In genomic region chr18:75406491-75407445, GRCh38 we compare ENCODE assay signal across 1 cellular context.
TF ChIP-seq lines count a peak whose summit lies in the region.

No MANE protein-coding gene starts in this region.

TF ChIP-seq in A549, 52 proteins besides CTCF, POLR2A, EP300 and RAD21 (continued from another document):
- TF ChIP-seq REST (IDR thresholded peaks at IDR 0.05) (no peak), ESRRA (IDR thresholded peaks at IDR 0.05; ENCODE audit: borderline replicate concordance, low read length) (no peak), RCOR1 (IDR thresholded peaks at IDR 0.05; ENCODE audit: low read depth, low read length) (no peak), MAFK (IDR thresholded peaks at IDR 0.05; ENCODE audit: partially characterized antibody) (no peak), CBX2 (IDR thresholded peaks at IDR 0.05; ENCODE audit: borderline replicate concordance, low read depth) (no peak), HMGXB4 (CRISPR knock-in tag; IDR thresholded peaks at IDR 0.05; ENCODE audit: borderline replicate concordance) (no peak), HEYL (CRISPR knock-in tag; IDR thresholded peaks at IDR 0.05) (no peak), CHD2 (IDR thresholded peaks at IDR 0.05; ENCODE audit: low read length, partially characterized antibody) (no peak), PHF8 (IDR thresholded peaks at IDR 0.05; ENCODE audit: borderline replicate concordance, low read depth) (no peak), NPAS2 (CRISPR knock-in tag; IDR thresholded peaks at IDR 0.05; ENCODE audit: borderline replicate concordance) (no peak), FOSL2 (IDR thresholded peaks at IDR 0.05) (no peak), FOSL2 (CRISPR knock-in tag; IDR thresholded peaks at IDR 0.05) (no peak), ZC3H11A (IDR thresholded peaks at IDR 0.05) (no peak), ZSCAN20 (CRISPR knock-in tag; IDR thresholded peaks at IDR 0.05) (no peak), TFCP2L1 (CRISPR knock-in tag; IDR thresholded peaks at IDR 0.05) (no peak), HES2 (IDR thresholded peaks at IDR 0.05) (no peak)
- TF ChIP-seq, protein P1, sequence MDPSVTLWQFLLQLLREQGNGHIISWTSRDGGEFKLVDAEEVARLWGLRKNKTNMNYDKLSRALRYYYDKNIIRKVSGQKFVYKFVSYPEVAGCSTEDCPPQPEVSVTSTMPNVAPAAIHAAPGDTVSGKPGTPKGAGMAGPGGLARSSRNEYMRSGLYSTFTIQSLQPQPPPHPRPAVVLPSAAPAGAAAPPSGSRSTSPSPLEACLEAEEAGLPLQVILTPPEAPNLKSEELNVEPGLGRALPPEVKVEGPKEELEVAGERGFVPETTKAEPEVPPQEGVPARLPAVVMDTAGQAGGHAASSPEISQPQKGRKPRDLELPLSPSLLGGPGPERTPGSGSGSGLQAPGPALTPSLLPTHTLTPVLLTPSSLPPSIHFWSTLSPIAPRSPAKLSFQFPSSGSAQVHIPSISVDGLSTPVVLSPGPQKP (IDR thresholded peaks at IDR 0.05; ENCODE audit: low read depth, low read length): no peak
- TF ChIP-seq, protein P2, sequence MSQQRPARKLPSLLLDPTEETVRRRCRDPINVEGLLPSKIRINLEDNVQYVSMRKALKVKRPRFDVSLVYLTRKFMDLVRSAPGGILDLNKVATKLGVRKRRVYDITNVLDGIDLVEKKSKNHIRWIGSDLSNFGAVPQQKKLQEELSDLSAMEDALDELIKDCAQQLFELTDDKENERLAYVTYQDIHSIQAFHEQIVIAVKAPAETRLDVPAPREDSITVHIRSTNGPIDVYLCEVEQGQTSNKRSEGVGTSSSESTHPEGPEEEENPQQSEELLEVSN (IDR thresholded peaks at IDR 0.05; ENCODE audit: borderline replicate concordance, low read depth): no peak
- TF ChIP-seq, protein P3, sequence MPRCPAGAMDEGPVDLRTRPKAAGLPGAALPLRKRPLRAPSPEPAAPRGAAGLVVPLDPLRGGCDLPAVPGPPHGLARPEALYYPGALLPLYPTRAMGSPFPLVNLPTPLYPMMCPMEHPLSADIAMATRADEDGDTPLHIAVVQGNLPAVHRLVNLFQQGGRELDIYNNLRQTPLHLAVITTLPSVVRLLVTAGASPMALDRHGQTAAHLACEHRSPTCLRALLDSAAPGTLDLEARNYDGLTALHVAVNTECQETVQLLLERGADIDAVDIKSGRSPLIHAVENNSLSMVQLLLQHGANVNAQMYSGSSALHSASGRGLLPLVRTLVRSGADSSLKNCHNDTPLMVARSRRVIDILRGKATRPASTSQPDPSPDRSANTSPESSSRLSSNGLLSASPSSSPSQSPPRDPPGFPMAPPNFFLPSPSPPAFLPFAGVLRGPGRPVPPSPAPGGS (IDR thresholded peaks at IDR 0.05): no peak
TF ChIP-seq in A549: peak in this region for 0.
